ENCODE assay signal across 8 cellular contexts in genomic region chr11:63613517-63614135, GRCh38. TPM values are rescaled to one million over a fixed set of nuclear protein-coding genes. Genes with fewer than 3 reads are reported as not detected.
A peak's percentile ranks its signal among the peaks of the same experiment; 100 is the strongest.
DNase-seq lines count a peak whose midpoint lies in the region; ATAC-seq and TF ChIP-seq lines count a peak whose summit lies in the region.

No MANE protein-coding gene starts in this region.

- H3K4me1 ChIP-seq in CD4-positive, CD25-positive, alpha-beta regulatory T cell (ENCODE audit: control insufficient read depth, insufficient read depth, low read length, poor library complexity, severe bottlenecking) = peaks cover 13% of the 10 kb centered on the region
- H3K4me1 ChIP-seq in left lung = peaks cover 4 to 58% of the 10 kb centered on the region in 2 donors

- ATAC-seq in CD4-positive, CD25-positive, alpha-beta regulatory T cell (ENCODE audit: low read depth in 2 of 2) = peak; percentile 69 to 76
- ATAC-seq in HG02642 (IDR thresholded peaks at IDR 0.05; ENCODE audit: poor library complexity, unreplicated experiment) (peak; percentile 45), left lung (peak; percentile 65), HG02840 (IDR thresholded peaks at IDR 0.05; ENCODE audit: low FRiP score, unreplicated experiment) (no peak)
- peak; percentile 58 to 76 for ATAC-seq in activated CD4-positive, CD25-positive, alpha-beta regulatory T cell treated with anti-CD3 and anti-CD28 coated beads, Interleukin-2, amount 50 U/mL, for 24 hours

- peaks cover 7 to 28% (median 13%) of the 10 kb centered on the region in 4 donors for H3K4me1 Mint-ChIP-seq in CD4-positive, CD25-positive, alpha-beta regulatory T cell

- H3K9me3 ChIP-seq in CD4-positive, CD25-positive, alpha-beta regulatory T cell (ENCODE audit: control insufficient read depth in 2 of 2, low read length in 2 of 2) = no peaks in the 10 kb centered on the region
- H3K9me3 ChIP-seq in left lung = no peaks in the 10 kb centered on the region

- no peak overlapping the region for H3K27ac ChIP-seq in CD4-positive, CD25-positive, alpha-beta regulatory T cell (ENCODE audit: insufficient read depth, low read length, poor library complexity, severe bottlenecking)
- H3K27ac ChIP-seq in coronary artery (peak overlapping the region; percentile 73 to 91), left lung (peak overlapping the region; percentile 76 to 84)

- TF ChIP-seq CTCF in coronary artery (IDR thresholded peaks at IDR 0.05) (no peak), left lung (IDR thresholded peaks at IDR 0.05) (no peak)

- no peaks in the 10 kb centered on the region for H3K36me3 Mint-ChIP-seq in CD4-positive, CD25-positive, alpha-beta regulatory T cell

- DNase-seq in CD4-positive, CD25-positive, alpha-beta regulatory T cell = peak; percentile 7 to 50 (median 38)
- DNase-seq in coronary artery (ENCODE audit: low spot score) (peak; percentile 80), left lung (peak; percentile 53 to 81), COLO829 (ENCODE audit: low spot score) (no peak)
- peak; percentile 5 for DNase-seq in stimulated activated CD4-positive, alpha-beta T cell treated with anti-CD3 and anti-CD28 coated beads, Interleukin-2, amount 100 ng/mL, for 4 hours (ENCODE audit: low read depth)

- H3K9me3 Mint-ChIP-seq in CD4-positive, CD25-positive, alpha-beta regulatory T cell = no peaks in the 10 kb centered on the region

- H3K4me3 ChIP-seq in CD4-positive, CD25-positive, alpha-beta regulatory T cell (ENCODE audit: low read depth, low read length) = peak overlapping the region; percentile 37
- H3K4me3 ChIP-seq in coronary artery (peak overlapping the region; percentile 91), left lung (peak overlapping the region; percentile 73 to 81)

- peak overlapping the region; percentile 71 to 83 (median 81) for H3K27ac Mint-ChIP-seq in CD4-positive, CD25-positive, alpha-beta regulatory T cell

- H3K36me3 ChIP-seq in CD4-positive, CD25-positive, alpha-beta regulatory T cell (ENCODE audit: control insufficient read depth, insufficient read depth, low read length) = no peaks in the 10 kb centered on the region
- no peaks in the 10 kb centered on the region for H3K36me3 ChIP-seq in left lung

- H3K4me3 Mint-ChIP-seq in CD4-positive, CD25-positive, alpha-beta regulatory T cell = peak overlapping the region; percentile 81 to 94 (median 87)

- intact Hi-C loops in left lung (cut with DNase I) = no loop called here

- H3K27me3 ChIP-seq in CD4-positive, CD25-positive, alpha-beta regulatory T cell (ENCODE audit: control insufficient read depth, insufficient read depth, low read length) = no peaks in the 10 kb centered on the region
- H3K27me3 ChIP-seq in left lung = peaks cover 0 to 23% of the 10 kb centered on the region in 2 donors

- H3K27me3 Mint-ChIP-seq in CD4-positive, CD25-positive, alpha-beta regulatory T cell = peaks cover 24% of the 10 kb centered on the region

RNA-seq across cellular contexts. Expression of gene PLAAT3, which starts 0.6 kb away (rescaled TPM):
- 5.8 TPM for total RNA-seq in CD4-positive, CD25-positive, alpha-beta regulatory T cell
- 10 to 100 TPM in 1 of 4 donors, 1 to 10 TPM in 3; 3.1 to 19.0 (median 5.8) TPM for polyA plus RNA-seq in CD4-positive, CD25-positive, alpha-beta regulatory T cell
- total RNA-seq in left lung = 10 to 100 TPM; 74.2 to 86.4 TPM

RNA-seq across cellular contexts. Expression of gene PLAAT2, which starts 50.4 kb away (rescaled TPM):
- not detected for total RNA-seq in CD4-positive, CD25-positive, alpha-beta regulatory T cell
- under 1 TPM in 2 of 4 donors, not detected in 2; 0.28 to 0.47 TPM for polyA plus RNA-seq in CD4-positive, CD25-positive, alpha-beta regulatory T cell
- total RNA-seq in left lung = 1 to 10 TPM; 5.0 to 6.0 TPM

RNA-seq across cellular contexts. Expression of gene ATL3, which starts 57.5 kb away (rescaled TPM):
- total RNA-seq in CD4-positive, CD25-positive, alpha-beta regulatory T cell = 33.7 TPM
- polyA plus RNA-seq in CD4-positive, CD25-positive, alpha-beta regulatory T cell = 10 to 100 TPM; 23.6 to 26.4 (median 25.0) TPM
- total RNA-seq in left lung = 10 to 100 TPM; 76.1 to 98.2 TPM

Comparison
In these comparisons a context has a peak if more than half of its experiments do, and no peak if none do; other contexts are left out.
1. H3K4me3 ChIP-seq: peak in every context shown above with its lines; median percentile 91 in coronary artery; 77 in left lung; 37 in CD4-positive, CD25-positive, alpha-beta regulatory T cell.
2. RNA of gene PLAAT3, which starts 0.6 kb away (total RNA-seq): 74.2 to 86.4 TPM in left lung; 5.8 TPM in CD4-positive, CD25-positive, alpha-beta regulatory T cell (single experiment); every median in the first group is over 10 times any median in the second.